8 cellular contexts compared by ENCODE assay signal in the genomic region with DNA sequence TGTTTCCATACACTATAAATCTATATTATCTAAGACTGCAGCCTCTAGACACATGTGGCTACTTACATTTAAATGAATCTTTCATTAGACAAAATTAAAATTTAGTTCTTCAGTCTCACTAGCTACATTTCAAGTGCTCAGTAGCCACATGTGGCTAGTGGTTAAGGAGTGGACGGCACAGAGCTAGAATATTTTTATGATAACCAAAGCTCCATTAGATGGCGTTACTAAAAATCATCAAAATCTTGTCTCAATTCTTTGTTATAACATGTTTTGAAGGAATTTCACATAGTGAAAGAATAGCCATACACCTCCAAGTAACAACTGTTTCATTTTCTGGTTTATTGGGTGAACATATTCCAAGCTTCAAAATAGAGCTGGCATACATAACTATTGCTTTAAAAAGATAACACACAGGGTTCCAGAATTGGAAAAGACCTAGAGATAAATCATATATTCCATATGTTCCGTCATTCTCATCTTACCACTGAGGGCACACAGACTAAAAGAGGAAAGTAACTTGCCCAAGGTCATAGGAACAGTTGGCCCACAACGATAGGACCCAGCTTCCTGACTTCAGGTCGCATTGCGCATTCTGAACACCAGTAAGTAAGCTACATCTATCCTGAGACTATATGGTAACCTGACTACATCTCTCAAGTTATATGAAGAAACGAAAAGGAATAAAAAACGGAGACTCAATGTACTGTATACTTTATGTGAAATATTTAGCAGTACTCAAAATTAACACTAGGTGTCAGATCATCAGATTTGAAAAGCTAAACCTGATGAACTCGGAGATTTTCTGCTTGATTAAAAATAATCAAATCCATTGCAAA.
DNase-seq lines count a peak whose midpoint lies in the region; ATAC-seq and TF ChIP-seq lines count a peak whose summit lies in the region.

No MANE protein-coding gene starts in this region.

- TF ChIP-seq CTCF in ascending aorta (IDR thresholded peaks at IDR 0.05) (peak; percentile 38 to 69 (median 55)), right lobe of liver (IDR thresholded peaks at IDR 0.05) (peak; percentile 62 to 67 (median 66))

- ATAC-seq in right lobe of liver (peak; percentile 57 to 70 (median 66)), HG03469 (IDR thresholded peaks at IDR 0.05; ENCODE audit: unreplicated experiment) (no peak), esophagus mucosa (no peak)

- H3K27ac ChIP-seq in ascending aorta (no peak overlapping the region), right lobe of liver (no peak overlapping the region)

- TF ChIP-seq POLR2A in right lobe of liver (IDR thresholded peaks at IDR 0.05), result no peak

- H3K9me3 ChIP-seq in ascending aorta (no peaks in the 10 kb centered on the region), right lobe of liver (no peaks in the 10 kb centered on the region)

- 12% methylated on average over 9 of the region's 9 CpGs for WGBS in right lobe of liver (ENCODE audit: insufficient coverage, low coverage, low lambda C conversion rate, missing lambda C conversion rate)

- no peaks in the 10 kb centered on the region for H3K27me3 ChIP-seq in ascending aorta
- no peaks in the 10 kb centered on the region for H3K27me3 ChIP-seq in right lobe of liver

- intact Hi-C loops in ascending aorta (cut with DNase I), result loop anchor here (1.0 to 5.0 kb wide), 3 partner anchors 81 to 419 kb away; a partner anchor contains a TSS
- intact Hi-C loops in right lobe of liver (cut with DNase I), result loop anchor here (10.0 kb wide), 3 partner anchors 73 to 223 kb away; no protein-coding TSS in a partner anchor
- intact Hi-C loops in posterior cingulate gyrus (cut with DNase I), result loop anchor here (1.0 kb wide), 1 partner anchor 218 kb away; no protein-coding TSS in a partner anchor

- H3K4me3 ChIP-seq in ascending aorta (peak overlapping the region; percentile 22 to 33), right lobe of liver (peak overlapping the region in 2 of 3 donors; percentile 25 to 41)

- H3K36me3 ChIP-seq in ascending aorta, result no peaks in the 10 kb centered on the region
- no peaks in the 10 kb centered on the region for H3K36me3 ChIP-seq in right lobe of liver

- peaks cover 0 to 6% of the 10 kb centered on the region in 2 donors for H3K4me1 ChIP-seq in ascending aorta
- H3K4me1 ChIP-seq in right lobe of liver, result peaks cover 0 to 12% (median 0%) of the 10 kb centered on the region in 4 donors

- DNase-seq in DMS79 treated with DMSO at 0.1 percent for 48 hours (lab: John Stamatoyannopoulos, UW) (peak; percentile 65), DMS79 (lab: John Stamatoyannopoulos, UW) (no peak), NCI-H1105 treated with DMSO at 0.1 percent for 48 hours (lab: John Stamatoyannopoulos, UW) (peak; percentile 27), ascending aorta (ENCODE audit: low spot score in 2 of 2) (no peak), right lobe of liver (no peak), posterior cingulate gyrus (no peak)

Comparison
In these comparisons a context has a peak if more than half of its experiments do, and no peak if none do; other contexts are left out.
1. DNase-seq: peak in DMS79 treated with DMSO at 0.1 percent for 48 hours (single experiment) and NCI-H1105 treated with DMSO at 0.1 percent for 48 hours (single experiment); none in DMS79 (single experiment), ascending aorta (0 of 2), right lobe of liver (0 of 3) and posterior cingulate gyrus (0 of 10).
2. ATAC-seq: peak in right lobe of liver (4 of 4); none in HG03469 (single experiment) and esophagus mucosa (single experiment).